Comparison of ENCODE assay signal across 16 cellular contexts in genomic region chr16:76389126-76389525, GRCh38.
"Had no signal": no experiment of that assay in that cellular context is flagged by ENCODE, and none has a peak within 500 bp of the region (broad histone marks: within the 10 kb centered on the region; RNA-seq: fewer than 3 reads in every experiment).

No MANE protein-coding gene starts in this region.

- H3K27me3 Mint-ChIP-seq: activated B cell treated with CpG ODN at 0.5 μM for 24 hours; activated CD4-positive, alpha-beta T cell treated with anti-CD3 and anti-CD28 coated beads, Interleukin-2, amount 10 ng/mL, durations not matched to agents 24 days and 14 days; activated T-helper 17 cell treated with anti-CD3 and anti-CD28 coated beads, Interleukin-2, amount 50 U/mL, for 72 hours; naive B cell had no signal

- H3K9me3 ChIP-seq: adrenal gland, lower lobe of right lung, tibial artery, vagina had no signal

- H3K36me3 Mint-ChIP-seq: naive B cell had no signal

- DNase-seq: activated B cell treated with CpG ODN at 0.5 μM for 24 hours; activated CD4-positive, alpha-beta T cell treated with anti-CD3 and anti-CD28 coated beads, Interleukin-2, amount 10 ng/mL, durations not matched to agents 24 days and 14 days; activated CD8-positive, alpha-beta memory T cell treated with anti-CD3 and anti-CD28 coated beads for 24 hours; activated naive CD4-positive, alpha-beta T cell treated with anti-CD3 and anti-CD28 coated beads for 36 hours; adrenal gland; brain microvascular endothelial cell; cerebellar nuclear complex; endodermal cell; hypothalamus; lower lobe of right lung; naive B cell; retina; tibial artery had no signal

- H3K4me3 ChIP-seq: adrenal gland, lower lobe of right lung, skin epidermis, tibial artery, vagina had no signal

- H3K36me3 ChIP-seq: adrenal gland, brain microvascular endothelial cell, lower lobe of right lung, tibial artery, vagina had no signal

- H3K27ac Mint-ChIP-seq: activated B cell treated with CpG ODN at 0.5 μM for 24 hours; activated CD4-positive, alpha-beta T cell treated with anti-CD3 and anti-CD28 coated beads, Interleukin-2, amount 10 ng/mL, durations not matched to agents 24 days and 14 days; activated naive CD4-positive, alpha-beta T cell treated with anti-CD3 and anti-CD28 coated beads for 36 hours; activated T-helper 17 cell treated with anti-CD3 and anti-CD28 coated beads, Interleukin-2, amount 50 U/mL, for 72 hours; endodermal cell; naive B cell had no signal

- H3K27ac ChIP-seq: adrenal gland, brain microvascular endothelial cell, lower lobe of right lung, skin epidermis, tibial artery, vagina had no signal

- H3K4me3 Mint-ChIP-seq: activated B cell treated with CpG ODN at 0.5 μM for 24 hours; activated CD4-positive, alpha-beta T cell treated with anti-CD3 and anti-CD28 coated beads, Interleukin-2, amount 10 ng/mL, durations not matched to agents 24 days and 14 days; activated naive CD4-positive, alpha-beta T cell treated with anti-CD3 and anti-CD28 coated beads for 36 hours; activated T-helper 17 cell treated with anti-CD3 and anti-CD28 coated beads, Interleukin-2, amount 50 U/mL, for 72 hours; endodermal cell; naive B cell had no signal

- H3K9me3 Mint-ChIP-seq: activated B cell treated with CpG ODN at 0.5 μM for 24 hours; activated CD4-positive, alpha-beta T cell treated with anti-CD3 and anti-CD28 coated beads, Interleukin-2, amount 10 ng/mL, durations not matched to agents 24 days and 14 days; activated naive CD4-positive, alpha-beta T cell treated with anti-CD3 and anti-CD28 coated beads for 36 hours; activated T-helper 17 cell treated with anti-CD3 and anti-CD28 coated beads, Interleukin-2, amount 50 U/mL, for 72 hours; endodermal cell had no signal

- H3K4me1 ChIP-seq: adrenal gland, lower lobe of right lung, tibial artery, vagina had no signal

- H3K4me1 Mint-ChIP-seq: activated B cell treated with CpG ODN at 0.5 μM for 24 hours; activated CD4-positive, alpha-beta T cell treated with anti-CD3 and anti-CD28 coated beads, Interleukin-2, amount 10 ng/mL, durations not matched to agents 24 days and 14 days; activated T-helper 17 cell treated with anti-CD3 and anti-CD28 coated beads, Interleukin-2, amount 50 U/mL, for 72 hours; naive B cell had no signal

- H3K27me3 ChIP-seq: adrenal gland, brain microvascular endothelial cell, tibial artery, vagina had no signal

- ATAC-seq: activated T-helper 17 cell treated with anti-CD3 and anti-CD28 coated beads, Interleukin-2, amount 50 U/mL, for 72 hours; lower lobe of right lung had no signal
